ENCODE assay signal across 17 cellular contexts in genomic region chr11:126490261-126490660, GRCh38.
"Had no signal": no experiment of that assay in that cellular context is flagged by ENCODE, and none has a peak within 500 bp of the region (broad histone marks: within the 10 kb centered on the region; RNA-seq: fewer than 3 reads in every experiment).

No MANE protein-coding gene starts in this region.

- H3K27ac Mint-ChIP-seq: immature natural killer cell; naive thymus-derived CD4-positive, alpha-beta T cell had no signal

- H3K36me3 Mint-ChIP-seq: immature natural killer cell; naive thymus-derived CD4-positive, alpha-beta T cell had no signal

- H3K4me1 Mint-ChIP-seq: immature natural killer cell had no signal

- H3K4me1 ChIP-seq: esophagus muscularis mucosa, gastroesophageal sphincter had no signal

- H3K9me3 Mint-ChIP-seq: immature natural killer cell; naive thymus-derived CD4-positive, alpha-beta T cell; nephron progenitor cell had no signal

- H3K36me3 ChIP-seq: esophagus muscularis mucosa, gastroesophageal sphincter, neutrophil had no signal

- H3K27me3 ChIP-seq: dorsolateral prefrontal cortex, esophagus muscularis mucosa, neutrophil had no signal

- DNase-seq: cortex of kidney; effector CD8-positive, alpha-beta T cell; foreskin fibroblast; immature natural killer cell; left colon; mesendoderm; naive thymus-derived CD4-positive, alpha-beta T cell; nephron progenitor cell; small intestine; stimulated activated CD4-positive, alpha-beta T cell treated with anti-CD3 and anti-CD28 coated beads, Interleukin-2, amount 100 ng/mL, for 48 hours; stimulated activated naive CD4-positive, alpha-beta T cell treated with Interleukin-2 at 50 U/mL for 16 hours; trophoblast cell had no signal

- ATAC-seq: gastroesophageal sphincter; left colon; naive thymus-derived CD4-positive, alpha-beta T cell had no signal

- H3K9me3 ChIP-seq: esophagus muscularis mucosa, gastroesophageal sphincter, neutrophil had no signal

- H3K4me3 ChIP-seq: dorsolateral prefrontal cortex, esophagus muscularis mucosa, gastroesophageal sphincter had no signal

- H3K4me3 Mint-ChIP-seq: immature natural killer cell; naive thymus-derived CD4-positive, alpha-beta T cell had no signal

- H3K27ac ChIP-seq: dorsolateral prefrontal cortex, epithelial cell of prostate, esophagus muscularis mucosa, gastroesophageal sphincter, neutrophil had no signal
